ENCODE assay signal across 8 cellular contexts in the genomic region with DNA sequence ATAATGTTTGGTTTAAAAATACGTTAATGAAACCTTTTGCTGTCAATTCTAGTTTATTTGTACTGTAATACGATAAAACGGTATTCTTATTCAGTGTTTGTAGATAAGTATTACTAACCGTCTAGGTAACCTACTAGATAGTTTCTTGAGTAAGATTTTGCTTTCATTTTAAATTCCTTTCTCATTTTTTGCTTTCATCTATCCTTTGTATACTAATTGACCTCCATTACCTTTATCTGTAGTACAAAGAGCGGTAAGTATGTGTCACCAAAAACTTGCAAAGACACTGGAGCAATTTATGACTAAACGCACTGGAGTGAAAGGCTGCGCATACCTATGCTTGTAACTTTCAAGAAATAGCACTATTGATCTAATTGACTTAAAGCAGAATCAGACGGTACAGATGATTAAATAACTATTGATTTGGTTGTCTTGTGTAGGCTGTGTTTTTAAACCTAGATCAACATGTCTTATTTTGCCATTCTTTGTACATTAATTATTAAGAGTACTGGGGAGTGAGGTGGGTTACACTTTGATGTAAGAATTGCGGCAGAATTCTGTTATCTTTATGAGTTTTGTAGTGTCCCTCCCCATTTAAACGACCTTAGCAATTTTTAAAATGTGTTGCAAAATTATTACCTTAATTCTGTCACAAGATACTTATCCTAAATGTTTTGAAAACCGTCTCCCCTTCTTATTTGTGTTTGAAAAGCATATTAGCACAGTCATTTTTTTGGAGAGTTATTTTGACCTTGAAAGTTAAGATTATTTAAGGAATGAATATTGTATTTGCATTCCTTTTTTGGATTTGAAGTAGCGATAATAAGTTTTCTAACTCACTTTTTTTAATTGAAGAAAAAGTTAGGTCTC. TPM values are rescaled to one million over a fixed set of nuclear protein-coding genes. Genes with fewer than 3 reads are reported as not detected.
A peak's percentile ranks its signal among the peaks of the same experiment; 100 is the strongest.
DNase-seq lines count a peak whose midpoint lies in the region; ATAC-seq and TF ChIP-seq lines count a peak whose summit lies in the region.

No MANE protein-coding gene starts in this region.

- H3K4me3 Mint-ChIP-seq in activated CD8-positive, alpha-beta memory T cell treated with anti-CD3 and anti-CD28 coated beads, Interleukin-2, amount 10 ng/mL, durations not matched to agents 7 days and 5 days = peak overlapping the region; percentile 84
- H3K4me3 Mint-ChIP-seq in activated CD4-positive, alpha-beta memory T cell treated with anti-CD3 and anti-CD28 coated beads for 36 hours = peak overlapping the region; percentile 94

- H3K4me1 Mint-ChIP-seq in activated CD8-positive, alpha-beta memory T cell treated with anti-CD3 and anti-CD28 coated beads, Interleukin-2, amount 10 ng/mL, durations not matched to agents 7 days and 5 days = peaks cover 29% of the 10 kb centered on the region
- H3K4me1 Mint-ChIP-seq in activated CD4-positive, alpha-beta memory T cell treated with anti-CD3 and anti-CD28 coated beads for 36 hours (ENCODE audit: low read depth) = peaks cover 44% of the 10 kb centered on the region

- CTCF ChIA-PET in activated CD8-positive, alpha-beta memory T cell treated with anti-CD3 and anti-CD28 coated beads, Interleukin-2, amount 10 ng/mL, durations not matched to agents 7 days and 5 days (lab: Charles Lee) = interaction anchor here (1.0 to 11.7 kb wide), 2 partner anchors 124 to 173 kb away, joined by 3 to 129 read pairs; partner anchors contain the start of gene RNU6-8
- CTCF ChIA-PET in activated CD4-positive, alpha-beta memory T cell treated with anti-CD3 and anti-CD28 coated beads for 36 hours (lab: Charles Lee) = interaction anchor here (0.8 to 1.4 kb wide), 3 partner anchors 120 to 176 kb away, joined by 3 to 4 read pairs (median 3); no protein-coding TSS in a partner anchor

- no peaks in the 10 kb centered on the region for H3K9me3 ChIP-seq in spleen

- H3K27ac ChIP-seq in spleen = peak overlapping the region in 7 of 8 donors; percentile 93 to 97 (median 94)

- peaks cover 11% of the 10 kb centered on the region for H3K27me3 Mint-ChIP-seq in activated CD8-positive, alpha-beta memory T cell treated with anti-CD3 and anti-CD28 coated beads, Interleukin-2, amount 10 ng/mL, durations not matched to agents 7 days and 5 days
- peaks cover 2% of the 10 kb centered on the region for H3K27me3 Mint-ChIP-seq in activated CD4-positive, alpha-beta memory T cell treated with anti-CD3 and anti-CD28 coated beads for 36 hours

- intact Hi-C loops in activated CD4-positive, alpha-beta memory T cell treated with anti-CD3 and anti-CD28 coated beads for 36 hours (cut with micrococcal nuclease) = loop anchor here (1.0 to 10.0 kb wide), 10 partner anchors 8 to 1522 kb away; partner anchors contain the start of genes AP4S1, G2E3, HEATR5A and HECTD1
- intact Hi-C loops in spleen (cut with DNase I; ENCODE audit: low total_unique reads) = loop anchor here (5.0 kb wide), 1 partner anchor 123 kb away; the partner anchor contains the start of genes RNU6-7 and RNU6-8

- H3K4me3 ChIP-seq in spleen = peak overlapping the region; percentile 68 to 94 (median 88)

- H3K9me3 Mint-ChIP-seq in activated CD8-positive, alpha-beta memory T cell treated with anti-CD3 and anti-CD28 coated beads, Interleukin-2, amount 10 ng/mL, durations not matched to agents 7 days and 5 days (ENCODE audit: low read depth) = no peaks in the 10 kb centered on the region
- H3K9me3 Mint-ChIP-seq in activated CD4-positive, alpha-beta memory T cell treated with anti-CD3 and anti-CD28 coated beads for 36 hours = no peaks in the 10 kb centered on the region

- H3K36me3 Mint-ChIP-seq in activated CD8-positive, alpha-beta memory T cell treated with anti-CD3 and anti-CD28 coated beads, Interleukin-2, amount 10 ng/mL, durations not matched to agents 7 days and 5 days = peaks cover 3% of the 10 kb centered on the region
- H3K36me3 Mint-ChIP-seq in activated CD4-positive, alpha-beta memory T cell treated with anti-CD3 and anti-CD28 coated beads for 36 hours = peaks cover 4% of the 10 kb centered on the region

- TF ChIP-seq CTCF in spleen (IDR thresholded peaks at IDR 0.05 in 8 of 11, conservative IDR thresholded peaks at IDR 0.05 in 3 of 11) = no peak

- H3K36me3 ChIP-seq in spleen = no peaks in the 10 kb centered on the region

- POLR2A ChIA-PET in activated CD4-positive, alpha-beta memory T cell treated with anti-CD3 and anti-CD28 coated beads for 36 hours (lab: Charles Lee) = no interaction called here

- H3K4me1 ChIP-seq in spleen = peaks cover 21 to 81% (median 58%) of the 10 kb centered on the region in 6 donors

- WGBS in spleen, 5 donors = 41 to 51% (median 42%) methylated on average over 12 of the region's 12 CpGs

- no peak for DNase-seq in activated CD8-positive, alpha-beta memory T cell treated with anti-CD3 and anti-CD28 coated beads, Interleukin-2, amount 10 ng/mL, durations not matched to agents 7 days and 5 days
- DNase-seq in activated CD8-positive, alpha-beta memory T cell treated with anti-CD3 and anti-CD28 coated beads for 24 hours = no peak
- peak; percentile 44 for DNase-seq in activated CD4-positive, alpha-beta memory T cell treated with anti-CD3 and anti-CD28 coated beads for 36 hours
- DNase-seq in glomerular visceral epithelial cell (ENCODE audit: extremely low spot score) = peak; percentile 40
- DNase-seq in spleen = no peak
- no peak for DNase-seq in GM19240 (ENCODE audit: insufficient read length, low spot score)

- ATAC-seq in activated CD8-positive, alpha-beta memory T cell treated with anti-CD3 and anti-CD28 coated beads, Interleukin-2, amount 10 ng/mL, durations not matched to agents 7 days and 5 days = no peak
- ATAC-seq in GM18498 (IDR thresholded peaks at IDR 0.05; ENCODE audit: unreplicated experiment) (no peak), HG03439 (IDR thresholded peaks at IDR 0.05; ENCODE audit: unreplicated experiment) (no peak)

- H3K27ac Mint-ChIP-seq in activated CD8-positive, alpha-beta memory T cell treated with anti-CD3 and anti-CD28 coated beads, Interleukin-2, amount 10 ng/mL, durations not matched to agents 7 days and 5 days = peak overlapping the region; percentile 87
- H3K27ac Mint-ChIP-seq in activated CD4-positive, alpha-beta memory T cell treated with anti-CD3 and anti-CD28 coated beads for 36 hours = peak overlapping the region; percentile 90

- TF ChIP-seq POLR2A in spleen (IDR thresholded peaks at IDR 0.05) = no peak

- H3K27me3 ChIP-seq in spleen (replicated peaks in 1 of 7) = no peaks in the 10 kb centered on the region

RNA-seq across cellular contexts. Expression of gene ARHGAP5, which starts 1.9 kb away (rescaled TPM):
- 10 to 100 TPM; 25.8 to 29.4 TPM for total RNA-seq in activated CD8-positive, alpha-beta memory T cell treated with anti-CD3 and anti-CD28 coated beads, Interleukin-2, amount 10 ng/mL, durations not matched to agents 7 days and 5 days
- 10 to 100 TPM; 41.6 to 41.9 TPM for total RNA-seq in activated CD4-positive, alpha-beta memory T cell treated with anti-CD3 and anti-CD28 coated beads for 36 hours
- total RNA-seq in spleen = 100 to 1,000 TPM; 103 to 189 (median 119) TPM
- 10 to 100 TPM; 10.1 to 16.5 (median 11.0) TPM for polyA plus RNA-seq in spleen

Comparison
In these comparisons a context has a peak if more than half of its experiments do, and no peak if none do; other contexts are left out.
1. DNase-seq: peak in activated CD4-positive, alpha-beta memory T cell treated with anti-CD3 and anti-CD28 coated beads for 36 hours (single experiment) and glomerular visceral epithelial cell (single experiment); none in activated CD8-positive, alpha-beta memory T cell treated with anti-CD3 and anti-CD28 coated beads, Interleukin-2, amount 10 ng/mL, durations not matched to agents 7 days and 5 days (single experiment), activated CD8-positive, alpha-beta memory T cell treated with anti-CD3 and anti-CD28 coated beads for 24 hours (single experiment), spleen (single experiment) and GM19240 (single experiment).